ENCODE assay signal across 8 cellular contexts in the genomic region with DNA sequence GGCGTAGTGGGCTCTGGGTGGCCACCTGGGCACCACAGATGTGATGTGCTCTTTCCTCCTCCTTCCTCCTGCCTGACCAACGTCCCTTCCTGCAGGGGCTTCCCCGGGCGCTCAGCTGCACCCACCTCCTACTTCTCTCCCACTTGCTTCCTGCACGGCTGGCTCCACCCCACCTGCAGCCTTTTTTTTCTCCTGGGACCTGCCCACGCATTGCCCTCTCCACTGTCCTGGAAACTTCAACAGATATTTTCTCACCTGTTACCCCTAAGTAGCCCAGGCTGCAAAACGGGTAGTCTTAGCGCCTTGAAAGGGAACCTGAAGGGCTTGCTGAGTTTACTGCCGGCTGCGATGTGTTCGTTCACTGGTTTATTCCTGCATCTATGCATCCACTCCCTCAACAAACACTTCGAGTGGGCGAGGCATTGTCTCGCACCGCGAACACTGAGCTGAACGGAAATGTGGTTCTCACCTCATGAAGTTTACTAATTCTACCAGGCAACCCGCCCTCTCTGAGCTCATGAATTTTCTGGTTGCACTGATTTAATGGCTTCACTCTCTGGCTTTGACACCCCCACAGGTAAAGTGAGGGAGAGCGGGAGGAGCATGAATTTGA. TPM values are rescaled to one million over a fixed set of nuclear protein-coding genes. Genes with fewer than 3 reads are reported as not detected.
DNase-seq lines count a peak whose midpoint lies in the region; ATAC-seq, FAIRE-seq and TF ChIP-seq lines count a peak whose summit lies in the region.

No MANE protein-coding gene starts in this region.

- POLR2A ChIA-PET in SK-N-SH (lab: Yijun Ruan, JAX): no interaction called here

- no peaks in the 10 kb centered on the region for H3K79me2 ChIP-seq in SK-N-SH (ENCODE audit: insufficient read depth)

- H3F3A ChIP-seq in SK-N-SH (replicated peaks; ENCODE audit: insufficient read depth): no peaks in the 10 kb centered on the region

- H3K27me3 ChIP-seq in SK-N-SH (ENCODE audit: insufficient read depth): no peaks in the 10 kb centered on the region

- peak overlapping the region; percentile 59; the same call in 1 of the 2 replicates for H2AFZ ChIP-seq in SK-N-SH (ENCODE audit: low read depth)

- no peak for ATAC-seq in SK-N-SH treated with all-trans-retinoic acid at 6 μM for 48 hours

- H3K4me3 ChIP-seq in SK-N-SH (ENCODE audit: low read depth in 2 of 2, low read length in 1 of 2): no peak overlapping the region

- no peaks in the 10 kb centered on the region for H3K9me3 ChIP-seq in SK-N-SH

- H3K9me2 ChIP-seq in SK-N-SH: no peaks in the 10 kb centered on the region

- H3K27ac ChIP-seq in SK-N-SH (ENCODE audit: low read depth in 2 of 2, low read length in 1 of 2): no peak overlapping the region

- CTCF ChIA-PET in SK-N-SH (lab: Yijun Ruan, JAX): interaction anchor here (1.1 kb wide), 1 partner anchor 23 kb away, joined by 3 read pairs; no protein-coding TSS in a partner anchor

- TF ChIP-seq EP300 in SK-N-SH (IDR thresholded peaks at IDR 0.05; ENCODE audit: borderline replicate concordance in 1 of 2, low read depth in 1 of 2, low read length in 1 of 2): no peak

- 87% methylated on average over 19 of the region's 19 CpGs for WGBS in SK-N-SH (ENCODE audit: low lambda C conversion rate)

- no peaks in the 10 kb centered on the region; a peak in 1 of 4 replicates for H3K4me1 ChIP-seq in SK-N-SH (ENCODE audit: control insufficient read depth in 1 of 2, insufficient read depth in 2 of 2, low read depth in 1 of 2, low read length in 1 of 2)

- H4K20me1 ChIP-seq in SK-N-SH (ENCODE audit: insufficient read depth): no peaks in the 10 kb centered on the region

- no peak for TF ChIP-seq CTCF in SK-N-SH (IDR thresholded peaks at IDR 0.05)
- TF ChIP-seq CTCF in D721Med (IDR thresholded peaks at IDR 0.05; ENCODE audit: insufficient read depth, missing control alignments): no peak

- H3K4me2 ChIP-seq in SK-N-SH: no peak overlapping the region

- no peaks in the 10 kb centered on the region for H3K36me3 ChIP-seq in SK-N-SH (replicated peaks in 1 of 2; ENCODE audit: control insufficient read depth in 1 of 2, insufficient read depth in 2 of 2, low read length in 1 of 2)

- DNase-seq in SK-N-SH (no peak), HT-29 (ENCODE audit: low spot score) (peak; percentile 31), D721Med (ENCODE audit: insufficient read length, low spot score) (no peak), urothelium cell line (ENCODE audit: low spot score) (no peak), GOT3 (lab: John Stamatoyannopoulos, UW) (no peak)
- DNase-seq in activated effector memory CD4-positive, alpha-beta T cell treated with anti-CD3 and anti-CD28 coated beads, Interleukin-2, amount 50 U/mL, for 16 hours: peak; percentile 85
- peak; percentile 15 to 18 for DNase-seq in stimulated activated CD4-positive, alpha-beta T cell treated with anti-CD3 and anti-CD28 coated beads, Interleukin-2, amount 100 ng/mL, for 48 hours

- no peak for FAIRE-seq in D721Med (lab: Jason Lieb, UNC)
- FAIRE-seq in urothelium cell line (lab: Jason Lieb, UNC): no peak

- no peak overlapping the region for H3K9ac ChIP-seq in SK-N-SH

- no peak for TF ChIP-seq RAD21 in SK-N-SH (IDR thresholded peaks at IDR 0.05; ENCODE audit: low read length)

TF ChIP-seq in SK-N-SH, 30 proteins besides CTCF, POLR2A, EP300 and RAD21:
- TF ChIP-seq RCOR1 (IDR thresholded peaks at IDR 0.05; ENCODE audit: low read length) (no peak), MEF2A (IDR thresholded peaks at IDR 0.05; ENCODE audit: borderline replicate concordance, low read depth) (no peak)
TF ChIP-seq in SK-N-SH: peak in this region for 0.

TF ChIP-seq in SK-N-SH treated with all-trans-retinoic acid at 6 μM for 48 hours, 23 proteins besides CTCF, POLR2A, EP300 and RAD21:
- TF ChIP-seq CSDC2 (CRISPR knock-in tag; IDR thresholded peaks at IDR 0.05) (no peak), TCF4 (CRISPR knock-in tag; IDR thresholded peaks at IDR 0.05; ENCODE audit: borderline replicate concordance) (no peak), ESRRG (CRISPR knock-in tag; IDR thresholded peaks at IDR 0.05) (no peak), PPARA (CRISPR knock-in tag; IDR thresholded peaks at IDR 0.05; ENCODE audit: borderline replicate concordance) (no peak), PATZ1 (CRISPR knock-in tag; IDR thresholded peaks at IDR 0.05; ENCODE audit: borderline replicate concordance) (no peak), ZFP30 (CRISPR knock-in tag; IDR thresholded peaks at IDR 0.05) (no peak), ISL1 (CRISPR knock-in tag; IDR thresholded peaks at IDR 0.05) (no peak), ZC3H10 (CRISPR knock-in tag; IDR thresholded peaks at IDR 0.05) (no peak), ZNF70 (CRISPR knock-in tag; IDR thresholded peaks at IDR 0.05) (no peak), GLIS3 (CRISPR knock-in tag; IDR thresholded peaks at IDR 0.05) (no peak), TOX (CRISPR knock-in tag; IDR thresholded peaks at IDR 0.05; ENCODE audit: borderline replicate concordance) (no peak), ZFP3 (CRISPR knock-in tag; IDR thresholded peaks at IDR 0.05) (no peak), ARNTL (CRISPR knock-in tag; IDR thresholded peaks at IDR 0.05; ENCODE audit: borderline replicate concordance, low read depth) (no peak), SNAI2 (CRISPR knock-in tag; IDR thresholded peaks at IDR 0.05) (no peak)
- TF ChIP-seq, protein P1, sequence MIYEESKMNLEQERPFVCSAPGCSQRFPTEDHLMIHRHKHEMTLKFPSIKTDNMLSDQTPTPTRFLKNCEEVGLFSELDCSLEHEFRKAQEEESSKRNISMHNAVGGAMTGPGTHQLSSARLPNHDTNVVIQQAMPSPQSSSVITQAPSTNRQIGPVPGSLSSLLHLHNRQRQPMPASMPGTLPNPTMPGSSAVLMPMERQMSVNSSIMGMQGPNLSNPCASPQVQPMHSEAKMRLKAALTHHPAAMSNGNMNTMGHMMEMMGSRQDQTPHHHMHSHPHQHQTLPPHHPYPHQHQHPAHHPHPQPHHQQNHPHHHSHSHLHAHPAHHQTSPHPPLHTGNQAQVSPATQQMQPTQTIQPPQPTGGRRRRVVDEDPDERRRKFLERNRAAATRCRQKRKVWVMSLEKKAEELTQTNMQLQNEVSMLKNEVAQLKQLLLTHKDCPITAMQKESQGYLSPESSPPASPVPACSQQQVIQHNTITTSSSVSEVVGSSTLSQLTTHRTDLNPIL (CRISPR knock-in tag; IDR thresholded peaks at IDR 0.05; ENCODE audit: low read depth): no peak
- TF ChIP-seq, protein P2, sequence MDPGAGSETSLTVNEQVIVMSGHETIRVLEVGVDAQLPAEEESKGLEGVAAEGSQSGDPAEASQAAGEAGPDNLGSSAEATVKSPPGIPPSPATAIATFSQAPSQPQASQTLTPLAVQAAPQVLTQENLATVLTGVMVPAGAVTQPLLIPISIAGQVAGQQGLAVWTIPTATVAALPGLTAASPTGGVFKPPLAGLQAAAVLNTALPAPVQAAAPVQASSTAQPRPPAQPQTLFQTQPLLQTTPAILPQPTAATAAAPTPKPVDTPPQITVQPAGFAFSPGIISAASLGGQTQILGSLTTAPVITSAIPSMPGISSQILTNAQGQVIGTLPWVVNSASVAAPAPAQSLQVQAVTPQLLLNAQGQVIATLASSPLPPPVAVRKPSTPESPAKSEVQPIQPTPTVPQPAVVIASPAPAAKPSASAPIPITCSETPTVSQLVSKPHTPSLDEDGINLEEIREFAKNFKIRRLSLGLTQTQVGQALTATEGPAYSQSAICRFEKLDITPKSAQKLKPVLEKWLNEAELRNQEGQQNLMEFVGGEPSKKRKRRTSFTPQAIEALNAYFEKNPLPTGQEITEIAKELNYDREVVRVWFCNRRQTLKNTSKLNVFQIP (CRISPR knock-in tag; IDR thresholded peaks at IDR 0.05; ENCODE audit: borderline replicate concordance, low read depth): no peak
- TF ChIP-seq, protein P3, sequence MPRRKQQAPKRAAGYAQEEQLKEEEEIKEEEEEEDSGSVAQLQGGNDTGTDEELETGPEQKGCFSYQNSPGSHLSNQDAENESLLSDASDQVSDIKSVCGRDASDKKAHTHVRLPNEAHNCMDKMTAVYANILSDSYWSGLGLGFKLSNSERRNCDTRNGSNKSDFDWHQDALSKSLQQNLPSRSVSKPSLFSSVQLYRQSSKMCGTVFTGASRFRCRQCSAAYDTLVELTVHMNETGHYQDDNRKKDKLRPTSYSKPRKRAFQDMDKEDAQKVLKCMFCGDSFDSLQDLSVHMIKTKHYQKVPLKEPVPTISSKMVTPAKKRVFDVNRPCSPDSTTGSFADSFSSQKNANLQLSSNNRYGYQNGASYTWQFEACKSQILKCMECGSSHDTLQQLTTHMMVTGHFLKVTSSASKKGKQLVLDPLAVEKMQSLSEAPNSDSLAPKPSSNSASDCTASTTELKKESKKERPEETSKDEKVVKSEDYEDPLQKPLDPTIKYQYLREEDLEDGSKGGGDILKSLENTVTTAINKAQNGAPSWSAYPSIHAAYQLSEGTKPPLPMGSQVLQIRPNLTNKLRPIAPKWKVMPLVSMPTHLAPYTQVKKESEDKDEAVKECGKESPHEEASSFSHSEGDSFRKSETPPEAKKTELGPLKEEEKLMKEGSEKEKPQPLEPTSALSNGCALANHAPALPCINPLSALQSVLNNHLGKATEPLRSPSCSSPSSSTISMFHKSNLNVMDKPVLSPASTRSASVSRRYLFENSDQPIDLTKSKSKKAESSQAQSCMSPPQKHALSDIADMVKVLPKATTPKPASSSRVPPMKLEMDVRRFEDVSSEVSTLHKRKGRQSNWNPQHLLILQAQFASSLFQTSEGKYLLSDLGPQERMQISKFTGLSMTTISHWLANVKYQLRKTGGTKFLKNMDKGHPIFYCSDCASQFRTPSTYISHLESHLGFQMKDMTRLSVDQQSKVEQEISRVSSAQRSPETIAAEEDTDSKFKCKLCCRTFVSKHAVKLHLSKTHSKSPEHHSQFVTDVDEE (CRISPR knock-in tag; IDR thresholded peaks at IDR 0.05): no peak

RNA-seq across cellular contexts. Expression of gene ZBTB18, which starts 23.6 kb away (rescaled TPM):
- 19.3 and 21.3 TPM in 2 replicates for polyA plus RNA-seq in SK-N-SH (2012; rRNA removed)
- 19.9 and 20.2 TPM in 2 replicates for polyA plus RNA-seq in SK-N-SH (2012; cell fraction: cytosol; rRNA removed)
- 35.1 and 43.3 TPM in 2 replicates for polyA plus RNA-seq in SK-N-SH (2012; cell fraction: nucleus; rRNA removed)
- 10.7 and 11.0 TPM in 2 replicates for total RNA-seq in HT-29 (2014; rRNA removed; shearing (Covaris generic))

Comparison
In these comparisons a context has a peak if more than half of its experiments do, and no peak if none do; other contexts are left out.
1. DNase-seq: peak in HT-29 (single experiment), activated effector memory CD4-positive, alpha-beta T cell treated with anti-CD3 and anti-CD28 coated beads, Interleukin-2, amount 50 U/mL, for 16 hours (single experiment) and stimulated activated CD4-positive, alpha-beta T cell treated with anti-CD3 and anti-CD28 coated beads, Interleukin-2, amount 100 ng/mL, for 48 hours (2 of 2); none in SK-N-SH (single experiment), D721Med (single experiment), urothelium cell line (single experiment) and GOT3 (single experiment).